ENCODE assay signal across 8 cellular contexts in the genomic region with DNA sequence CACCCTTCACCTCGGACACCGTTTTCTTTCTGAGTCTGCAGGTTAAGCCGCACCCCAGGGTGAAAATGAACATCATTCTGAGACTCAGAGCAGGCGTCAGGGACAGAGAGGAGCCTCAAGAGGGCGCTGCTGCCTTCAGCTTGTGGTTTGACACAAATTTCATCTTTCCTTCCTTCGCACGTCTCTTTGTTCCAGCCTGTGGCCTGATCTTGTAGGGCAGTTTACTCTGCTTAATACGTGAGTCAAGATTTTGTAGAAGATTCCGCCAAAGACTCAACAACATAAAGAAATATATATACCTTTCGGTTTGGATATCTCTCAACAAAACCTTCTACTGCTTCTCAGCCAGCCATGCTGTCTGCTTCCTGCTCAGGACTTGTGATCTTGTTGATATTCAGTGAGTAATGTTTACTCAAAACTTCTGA.
DNase-seq lines count a peak whose midpoint lies in the region; ATAC-seq and TF ChIP-seq lines count a peak whose summit lies in the region.

No MANE protein-coding gene starts in this region.

- TF ChIP-seq CTCF in GM20000 (IDR thresholded peaks at IDR 0.05; ENCODE audit: extremely low read depth, missing control alignments): peak; percentile 48

- intact Hi-C loops in posterior vena cava (cut with DNase I): no loop called here

- no peak for ATAC-seq in GM21528 (IDR thresholded peaks at IDR 0.05; ENCODE audit: low FRiP score, unreplicated experiment)
- no peak for ATAC-seq in GM19023 (IDR thresholded peaks at IDR 0.05; ENCODE audit: unreplicated experiment)

- no peak for DNase-seq in GM20000 (ENCODE audit: low spot score)
- peak; percentile 40 for DNase-seq in T follicular helper cell (ENCODE audit: low read depth)
- DNase-seq in activated naive CD8-positive, alpha-beta T cell treated with anti-CD3 and anti-CD28 coated beads, Interleukin-2, amount 50 U/mL, for 16 hours (ENCODE audit: low read depth, low spot score): peak; percentile 35
- DNase-seq in pons (ENCODE audit: low spot score): peak; percentile 7
- no peak for DNase-seq in posterior vena cava (ENCODE audit: low spot score)
- DNase-seq in NCI-H1092 (lab: John Stamatoyannopoulos, UW): no peak

Comparison
In these comparisons a context has a peak if more than half of its experiments do, and no peak if none do; other contexts are left out.
1. DNase-seq: peak in T follicular helper cell (single experiment), activated naive CD8-positive, alpha-beta T cell treated with anti-CD3 and anti-CD28 coated beads, Interleukin-2, amount 50 U/mL, for 16 hours (single experiment) and pons (single experiment); none in GM20000 (single experiment), posterior vena cava (single experiment) and NCI-H1092 (single experiment).